In the genomic region with DNA sequence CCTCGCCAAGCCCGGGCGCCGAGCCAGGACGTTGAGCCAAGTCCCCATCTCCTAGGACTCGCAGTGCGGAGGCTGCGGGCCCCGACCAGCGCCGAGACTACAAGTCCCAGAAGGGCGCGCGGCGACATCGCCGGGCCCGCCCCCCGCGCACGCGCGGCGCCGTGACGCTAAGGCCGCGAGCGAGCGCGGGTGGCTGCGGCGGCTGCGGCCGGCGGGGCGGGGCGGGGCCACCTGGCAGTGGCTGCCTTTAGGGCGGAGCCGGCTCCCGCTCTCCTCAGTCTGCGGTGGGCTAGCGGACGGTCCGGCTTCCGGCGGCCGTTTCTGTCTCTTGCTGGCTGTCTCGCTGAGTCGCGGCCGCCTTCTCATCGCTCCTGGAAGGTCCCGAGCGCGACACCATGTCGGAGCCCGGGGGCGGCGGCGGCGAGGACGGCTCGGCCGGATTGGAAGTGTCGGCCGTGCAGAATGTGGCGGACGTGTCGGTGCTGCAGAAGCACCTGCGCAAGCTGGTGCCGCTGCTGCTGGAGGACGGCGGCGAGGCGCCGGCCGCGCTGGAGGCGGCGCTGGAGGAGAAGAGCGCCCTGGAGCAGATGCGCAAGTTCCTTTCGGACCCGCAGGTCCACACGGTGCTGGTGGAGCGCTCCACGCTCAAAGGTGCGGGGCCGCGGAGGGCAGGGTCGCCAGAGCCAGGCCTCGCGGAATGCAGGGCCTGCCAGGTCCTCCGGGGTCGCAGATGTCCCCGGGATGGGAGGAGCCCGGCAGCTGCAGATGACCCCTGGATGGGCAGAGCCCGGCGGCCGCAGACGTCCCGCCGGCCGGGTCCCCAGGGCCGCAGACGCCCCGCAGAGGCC, we compare ENCODE assay signal across 8 cellular contexts. TPM values are rescaled to one million over a fixed set of nuclear protein-coding genes. Genes with fewer than 3 reads are reported as not detected.
DNase-seq lines count a peak whose midpoint lies in the region; TF ChIP-seq lines count a peak whose summit lies in the region.

Gene DYNC1H1 (plus strand): TSS at position 277 of the 848 bp plus-strand sequence. CDS start 119 bp downstream, at position 396.

- H3K4me1 Mint-ChIP-seq in HFFc6 (ENCODE audit: low read depth) = peaks cover 72% of the 10 kb centered on the region

- H3K36me3 Mint-ChIP-seq in HFFc6 (ENCODE audit: low read depth) = peaks cover 30% of the 10 kb centered on the region

- peaks cover 21% of the 10 kb centered on the region for H3K4me1 ChIP-seq in neuron (ENCODE audit: insufficient read depth, low read length)
- peaks cover 35% of the 10 kb centered on the region for H3K4me1 ChIP-seq in stomach smooth muscle (ENCODE audit: control insufficient read depth, insufficient read depth, low read length)

- H3K27ac Mint-ChIP-seq in HFFc6 = peak within 1 kb of the TSS; percentile 91

- peak within 1 kb of the TSS; percentile 75 for H2AFZ ChIP-seq in neuron (ENCODE audit: low read depth, low read length)

- H3K27me3 ChIP-seq in neuron (ENCODE audit: insufficient read depth, low read length) = no peaks in the 10 kb centered on the region
- no peaks in the 10 kb centered on the region for H3K27me3 ChIP-seq in stomach smooth muscle (ENCODE audit: control insufficient read depth in 1 of 2, insufficient read depth in 2 of 2, low read length in 2 of 2)

- H3K36me3 ChIP-seq in neuron (ENCODE audit: insufficient read depth, low read length) (peaks cover 10% of the 10 kb centered on the region), stomach smooth muscle (ENCODE audit: control insufficient read depth in 2 of 2, insufficient read depth in 2 of 2, low read length in 2 of 2) (peaks cover 2 to 3% of the 10 kb centered on the region in 2 donors)

- peak within 1 kb of the TSS; percentile 83 for H3K27ac ChIP-seq in stomach smooth muscle (ENCODE audit: low read length)

- H3K27me3 Mint-ChIP-seq in HFFc6 (ENCODE audit: insufficient read depth) = no peaks in the 10 kb centered on the region

- H3K4me3 ChIP-seq in neuron (ENCODE audit: low read length) (peak within 1 kb of the TSS; percentile 70), stomach smooth muscle (ENCODE audit: low read length in 2 of 2) (peak within 1 kb of the TSS; percentile 88 to 97)

- H3K9me3 Mint-ChIP-seq in HFFc6 = no peaks in the 10 kb centered on the region

- peak within 1 kb of the TSS; percentile 97 for H3K4me3 Mint-ChIP-seq in HFFc6

- peak; percentile 96 for DNase-seq in GM03348 (ENCODE audit: low spot score)
- peak; percentile 79 for DNase-seq in HFFc6
- peak; percentile 71 for DNase-seq in NCI-H1048 (lab: John Stamatoyannopoulos, UW)
- DNase-seq in SK-N-DZ (ENCODE audit: low spot score) = peak; percentile 80
- DNase-seq in activated naive CD4-positive, alpha-beta T cell treated with Interleukin-2 at 50 U/mL for 16 hours = peak; percentile 88
- peak; percentile 75 for DNase-seq in foreskin melanocyte

- TF ChIP-seq CTCF in HFFc6 (IDR thresholded peaks at IDR 0.05) = no peak

- H3K9ac ChIP-seq in stomach smooth muscle (ENCODE audit: low read length in 2 of 2) = peak within 1 kb of the TSS; percentile 87 to 97

- H3K9me3 ChIP-seq in neuron (ENCODE audit: low read length) (no peaks in the 10 kb centered on the region), stomach smooth muscle (ENCODE audit: control insufficient read depth in 2 of 2, low read length in 2 of 2) (no peaks in the 10 kb centered on the region)

RNA-seq across cellular contexts. Expression of gene DYNC1H1, which starts in this region (rescaled TPM):
- 100 to 1,000 TPM; 364 to 643 (median 408) TPM for total RNA-seq in HFFc6 (2021; fragmentation: NEBNext Ultra II Directional; extraction: Animal tissue kit (Norgen Biotek cat#: 25700))
- 86.0 and 102 TPM in 2 replicates for polyA plus RNA-seq in SK-N-DZ (2014; cell fraction: cytosol; rRNA removed)
- polyA plus RNA-seq in SK-N-DZ (2014; cell fraction: nucleus; rRNA removed) = 93.2 and 101 TPM in 2 replicates

Comparison
In these comparisons a context has a peak if more than half of its experiments do, and no peak if none do; other contexts are left out.
1. Peak in every context shown above with its lines: DNase-seq, H3K4me3 ChIP-seq and H3K27ac ChIP-seq.